In the genomic region with DNA sequence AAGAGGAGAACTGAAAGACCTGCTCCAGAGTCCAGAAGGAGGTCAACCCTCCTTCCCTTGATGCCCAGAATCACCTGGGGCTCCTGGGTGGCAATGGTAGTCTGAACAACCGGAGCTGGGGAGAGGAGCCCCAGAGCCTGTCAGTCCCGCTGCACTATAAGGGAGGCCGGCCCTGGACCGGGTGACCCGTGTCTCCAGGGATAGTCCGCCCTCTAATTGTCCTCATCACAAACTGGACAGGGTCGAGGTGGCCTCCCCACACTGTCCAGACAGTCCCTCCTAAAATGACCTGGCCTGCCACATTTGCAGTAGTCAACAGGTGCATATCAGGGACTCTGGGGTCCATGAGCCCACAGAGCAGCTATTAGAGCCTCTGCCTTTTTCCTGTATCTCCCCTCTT, we compare ENCODE assay signal across 26 cellular contexts. TPM values are rescaled to one million over a fixed set of nuclear protein-coding genes. Genes with fewer than 3 reads are reported as not detected.
"Had no signal": no experiment of that assay in that cellular context is flagged by ENCODE, and none has a peak within 500 bp of the region (broad histone marks: within the 10 kb centered on the region; RNA-seq: fewer than 3 reads in every experiment).

No MANE protein-coding gene starts in this region.

- H3K4me3 ChIP-seq: colonic mucosa, coronary artery, dorsolateral prefrontal cortex, esophagus muscularis mucosa, esophagus squamous epithelium, gastrocnemius medialis, gastroesophageal sphincter, heart left ventricle, heart right ventricle had no signal

- H3K27me3 ChIP-seq: colonic mucosa, dorsolateral prefrontal cortex, esophagus muscularis mucosa, esophagus squamous epithelium, foreskin keratinocyte, gastrocnemius medialis, gastroesophageal sphincter, heart left ventricle, heart right ventricle had no signal

- ATAC-seq: effector memory CD8-positive, alpha-beta T cell; esophagus mucosa; foreskin keratinocyte; gastrocnemius medialis; gastroesophageal sphincter; heart left ventricle; heart right ventricle had no signal

- H3K27ac ChIP-seq: colonic mucosa, coronary artery, dorsolateral prefrontal cortex, epithelial cell of prostate, esophagus muscularis mucosa, esophagus squamous epithelium, foreskin keratinocyte, gastrocnemius medialis, gastroesophageal sphincter, heart left ventricle, heart right ventricle had no signal

- H3K36me3 ChIP-seq: colonic mucosa, esophagus muscularis mucosa, esophagus squamous epithelium, gastrocnemius medialis, gastroesophageal sphincter, heart left ventricle, heart right ventricle had no signal

- H3K4me1 ChIP-seq: colonic mucosa, foreskin keratinocyte, gastrocnemius medialis, heart left ventricle, heart right ventricle had no signal

- DNase-seq: colonic mucosa; cortex of kidney; dermis blood vessel endothelial cell; dorsolateral prefrontal cortex; effector CD4-positive, alpha-beta T cell; effector CD8-positive, alpha-beta T cell; effector memory CD4-positive, alpha-beta T cell; effector memory CD8-positive, alpha-beta T cell; endodermal cell; erythroblast; esophagus squamous epithelium; foreskin fibroblast; foreskin keratinocyte; foreskin melanocyte; gastrocnemius medialis; glutamatergic neuron; head of caudate nucleus; heart left ventricle; heart right ventricle had no signal

RNA-seq across cellular contexts. Expression of a gene that starts 43.2 kb away (rescaled TPM):
- total RNA-seq: dermis blood vessel endothelial cell, endothelial cell of umbilical vein, glomerular endothelial cell had no signal
